25 cellular contexts compared by ENCODE assay signal in genomic region chr20:8225658-8226057, GRCh38.
"Had no signal": no experiment of that assay in that cellular context is flagged by ENCODE, and none has a peak within 500 bp of the region (broad histone marks: within the 10 kb centered on the region; RNA-seq: fewer than 3 reads in every experiment).

No MANE protein-coding gene starts in this region.

- H3K9me3 ChIP-seq: adrenal gland, SJCRH30 had no signal

- H3K4me1 ChIP-seq: adrenal gland, SJCRH30 had no signal

- H3K4me3 ChIP-seq: adrenal gland, MG63, SJCRH30, SK-N-MC had no signal

- H3K27ac ChIP-seq: adrenal gland, SJCRH30, SK-N-MC had no signal

- H3K36me3 ChIP-seq: adrenal gland, MG63, SJCRH30 had no signal

- H3K27me3 ChIP-seq: adrenal gland, MG63, SJCRH30 had no signal

- DNase-seq: activated CD4-positive, alpha-beta T cell treated with anti-CD3 and anti-CD28 coated beads for 36 hours; activated CD4-positive, alpha-beta T cell treated with anti-CD3 and anti-CD28 coated beads, Interleukin-2, amount 10 ng/mL, durations not matched to agents 7 days and 5 days; activated CD4-positive, alpha-beta T cell treated with anti-CD3 and anti-CD28 coated beads, Interleukin-2, amount 50 U/mL, for 48 hours; activated CD8-positive, alpha-beta T cell treated with anti-CD3 and anti-CD28 coated beads, Interleukin-2, amount 10 ng/mL, durations not matched to agents 7 days and 5 days; activated gamma-delta T cell treated with Interleukin-2 at 50 U/mL for 16 hours; activated naive CD4-positive, alpha-beta T cell treated with anti-CD3 and anti-CD28 coated beads for 36 hours; activated T-cell treated with anti-CD3 and anti-CD28 coated beads, Interleukin-2, amount 50 U/mL, for 4 hours; adrenal gland; caudate nucleus; cerebellar nuclear complex; Kasumi-1; MG63; NCI-H1092; NCI-H1436 treated with DMSO at 0.1 percent for 48 hours; NCI-H1694 treated with DMSO at 0.1 percent for 48 hours; NCI-H2029; NCI-H345; NCI-H524 treated with DMSO at 0.1 percent for 48 hours; SHP77; SJCRH30 had no signal

- ATAC-seq: activated CD4-positive, alpha-beta T cell treated with anti-CD3 and anti-CD28 coated beads for 36 hours; activated CD4-positive, CD25-positive, alpha-beta regulatory T cell treated with anti-CD3 and anti-CD28 coated beads, Interleukin-2, amount 50 U/mL, for 24 hours; activated CD8-positive, alpha-beta T cell treated with anti-CD3 and anti-CD28 coated beads, Interleukin-2, amount 10 ng/mL, durations not matched to agents 7 days and 5 days; activated naive CD4-positive, alpha-beta T cell treated with anti-CD3 and anti-CD28 coated beads, Interleukin-2, amount 50 U/mL, for 72 hours; activated T-cell treated with anti-CD3 and anti-CD28 coated beads, Interleukin-2, amount 50 U/mL, for 4 hours; Panc1; WTC11 had no signal
